Comparison of ENCODE assay signal across 7 cellular contexts in genomic region chr1:167121375-167122120, GRCh38. TPM values are rescaled to one million over a fixed set of nuclear protein-coding genes. Genes with fewer than 3 reads are reported as not detected.
DNase-seq lines count a peak whose midpoint lies in the region; ATAC-seq, FAIRE-seq and TF ChIP-seq lines count a peak whose summit lies in the region.

No MANE protein-coding gene starts in this region.

- H3K23me2 ChIP-seq in H1 (ENCODE audit: low read depth, low read length), result peaks cover 7% of the 10 kb centered on the region

- peak overlapping the region; percentile 32 for H3K4ac ChIP-seq in H1 (replicated peaks; ENCODE audit: insufficient read length, low read depth, low read length)

- peak overlapping the region; percentile 84; the same call in 1 of the 2 replicates for H2BK5ac ChIP-seq in H1 (ENCODE audit: low read depth, low read length)

- intact Hi-C loops in stomach (cut with DNase I; ENCODE audit: low total_unique reads), result no loop called here

- peak overlapping the region; percentile 70 for H3K4me3 Mint-ChIP-seq in activated CD4-positive, alpha-beta T cell treated with anti-CD3 and anti-CD28 coated beads, Interleukin-2, amount 10 ng/mL, durations not matched to agents 7 days and 5 days
- H3K4me3 Mint-ChIP-seq in mesothelial cell of epicardium, result peak overlapping the region; percentile 71

- H2AFZ ChIP-seq in H1 (ENCODE audit: low read length), result peak overlapping the region; percentile 95

- no peak overlapping the region for H3K56ac ChIP-seq in H1 (replicated peaks; ENCODE audit: insufficient read length, low read depth, low read length)

- H3K14ac ChIP-seq in H1 (ENCODE audit: insufficient read length), result no peak overlapping the region

- no peaks in the 10 kb centered on the region for H3K36me3 Mint-ChIP-seq in activated CD4-positive, alpha-beta T cell treated with anti-CD3 and anti-CD28 coated beads, Interleukin-2, amount 10 ng/mL, durations not matched to agents 7 days and 5 days (ENCODE audit: low read depth)
- H3K36me3 Mint-ChIP-seq in mesothelial cell of epicardium, result no peaks in the 10 kb centered on the region

- H3K4me1 Mint-ChIP-seq in activated CD4-positive, alpha-beta T cell treated with anti-CD3 and anti-CD28 coated beads, Interleukin-2, amount 10 ng/mL, durations not matched to agents 7 days and 5 days, result peaks cover 9% of the 10 kb centered on the region
- H3K4me1 Mint-ChIP-seq in mesothelial cell of epicardium, result peaks cover 30% of the 10 kb centered on the region

- no peaks in the 10 kb centered on the region for H3K79me1 ChIP-seq in H1 (ENCODE audit: low read depth, low read length)

- peak overlapping the region in 2 of 4 experiments; percentile 35 to 40; a peak in 2 of 7 replicates for H3K9ac ChIP-seq in H1 (replicated peaks in 1 of 4; ENCODE audit: extremely low read depth in 1 of 4, low read depth in 3 of 4, low read length in 3 of 4)

- no peak overlapping the region for H3K23ac ChIP-seq in H1 (ENCODE audit: insufficient read length)

- H3K27ac ChIP-seq in H1 (ENCODE audit: low read depth, low read length) (no peak overlapping the region), stomach (peak overlapping the region; percentile 53 to 73 (median 62))

- TF ChIP-seq CTCF in H1 (IDR thresholded peaks at IDR 0.05; ENCODE audit: control extremely low read depth in 1 of 3, insufficient read depth in 1 of 3, low read depth in 1 of 3, low read length in 3 of 3) (no peak), mesothelial cell of epicardium (IDR thresholded peaks at IDR 0.05; ENCODE audit: unreplicated experiment) (no peak), stomach (IDR thresholded peaks at IDR 0.05) (no peak)

- peak overlapping the region; percentile 79 to 81 for H3K4me2 ChIP-seq in H1 (ENCODE audit: insufficient read depth in 1 of 2, low read depth in 2 of 2, low read length in 2 of 2)

- H3K4me1 ChIP-seq in H1 (replicated peaks in 1 of 4; ENCODE audit: control insufficient read depth in 3 of 4, insufficient read depth in 4 of 4, low read length in 3 of 4), result peaks cover 0 to 11% (median 3%) of the 10 kb centered on the region in 4 experiments; a peak in 5 of 7 replicates
- H3K4me1 ChIP-seq in stomach, result peaks cover 9 to 13% (median 10%) of the 10 kb centered on the region in 4 donors

- H2BK20ac ChIP-seq in H1 (ENCODE audit: low read length), result peak overlapping the region; percentile 73

- POLR2A ChIA-PET in activated CD4-positive, alpha-beta T cell treated with anti-CD3 and anti-CD28 coated beads, Interleukin-2, amount 10 ng/mL, durations not matched to agents 7 days and 5 days (lab: Charles Lee), result no interaction called here
- POLR2A ChIA-PET in H1 (lab: Charles Lee; ENCODE audit: partially characterized antibody), result interaction anchor here (0.6 to 2.1 kb wide), 7 partner anchors 12 to 99 kb away, joined by 3 to 9 read pairs (median 4); partner anchors contain the start of genes POU2F1 and STYXL2

- H2BK12ac ChIP-seq in H1 (ENCODE audit: low read depth, low read length), result peak overlapping the region; percentile 91; the same call in 1 of the 2 replicates

- H3K27me3 ChIP-seq in H1 (replicated peaks in 1 of 4; ENCODE audit: control insufficient read depth in 3 of 4, extremely low read depth in 1 of 4, insufficient read depth in 3 of 4, low read length in 3 of 4) (no peaks in the 10 kb centered on the region; a peak in 2 of 7 replicates), stomach (peaks cover 0 to 20% (median 0%) of the 10 kb centered on the region in 3 donors)

- no peak for TF ChIP-seq EP300 in Ishikawa (IDR thresholded peaks at IDR 0.05; ENCODE audit: borderline replicate concordance)
- no peak for TF ChIP-seq EP300 in H1 (IDR thresholded peaks at IDR 0.05; ENCODE audit: borderline replicate concordance in 1 of 2, low read depth in 2 of 2, low read length in 2 of 2)
- no peak for TF ChIP-seq EP300 in stomach (IDR thresholded peaks at IDR 0.05)

- H4K8ac ChIP-seq in H1 (ENCODE audit: extremely low read depth, insufficient read depth, low read length), result peak overlapping the region; percentile 84; the same call in 1 of the 2 replicates

- no peak for FAIRE-seq in H1 (lab: Jason Lieb, UNC)

- peaks cover 1% of the 10 kb centered on the region for H3K27me3 Mint-ChIP-seq in activated CD4-positive, alpha-beta T cell treated with anti-CD3 and anti-CD28 coated beads, Interleukin-2, amount 10 ng/mL, durations not matched to agents 7 days and 5 days
- H3K27me3 Mint-ChIP-seq in mesothelial cell of epicardium (ENCODE audit: low read depth), result peaks cover 6% of the 10 kb centered on the region

- H3K9me3 Mint-ChIP-seq in activated CD4-positive, alpha-beta T cell treated with anti-CD3 and anti-CD28 coated beads, Interleukin-2, amount 10 ng/mL, durations not matched to agents 7 days and 5 days, result no peaks in the 10 kb centered on the region
- no peaks in the 10 kb centered on the region for H3K9me3 Mint-ChIP-seq in mesothelial cell of epicardium

- H3K27ac Mint-ChIP-seq in activated CD4-positive, alpha-beta T cell treated with anti-CD3 and anti-CD28 coated beads, Interleukin-2, amount 10 ng/mL, durations not matched to agents 7 days and 5 days, result peak overlapping the region; percentile 62
- peak overlapping the region; percentile 83 for H3K27ac Mint-ChIP-seq in mesothelial cell of epicardium

- H3K79me2 ChIP-seq in H1 (ENCODE audit: control insufficient read depth in 1 of 2, insufficient read depth in 2 of 2, low read length in 2 of 2), result no peaks in the 10 kb centered on the region

- peak overlapping the region; percentile 39 to 64 (median 56) for H3K4me3 ChIP-seq in H1 (ENCODE audit: extremely low read depth in 1 of 4, insufficient read depth in 2 of 4, low read depth in 3 of 4, low read length in 4 of 4)
- H3K4me3 ChIP-seq in stomach, result peak overlapping the region; percentile 35 to 49 (median 44)

- no peaks in the 10 kb centered on the region for H4K20me1 ChIP-seq in H1 (replicated peaks in 1 of 2; ENCODE audit: control insufficient read depth in 1 of 2, insufficient read depth in 2 of 2, low read length in 2 of 2)

- no peak overlapping the region; the same call in 1 of the 2 replicates for H2AK5ac ChIP-seq in H1 (ENCODE audit: low read depth, low read length)

- peak overlapping the region; percentile 90 for H4K91ac ChIP-seq in H1 (replicated peaks; ENCODE audit: insufficient read length, low read length)

- WGBS in H1 (ENCODE audit: extremely low coverage in 1 of 2, insufficient coverage in 1 of 2, insufficient read length in 1 of 2, insufficient replicate concordance in 2 of 2, low coverage in 1 of 2, low lambda C conversion rate in 2 of 2, missing lambda C conversion rate in 1 of 2), 2 experiments, result 12% methylated on average over 46 of the region's 47 CpGs; no CpG with 5 or more reads in 1 of the 2 experiments
- 6 to 14% (median 9%) methylated on average over 17 to 47 of the region's 47 CpGs for WGBS in stomach, 5 donors

- CTCF ChIA-PET in activated CD4-positive, alpha-beta T cell treated with anti-CD3 and anti-CD28 coated beads, Interleukin-2, amount 10 ng/mL, durations not matched to agents 7 days and 5 days (lab: Charles Lee), result interaction anchor here (0.7 to 2.6 kb wide), 4 partner anchors 54 to 211 kb away, joined by 3 to 13 read pairs (median 4); partner anchors contain the start of gene POU2F1
- CTCF ChIA-PET in H1 (lab: Charles Lee; ENCODE audit: partially characterized antibody), result interaction anchor here (0.8 to 8.0 kb wide), 14 partner anchors 12 to 320 kb away, joined by 3 to 81 read pairs (median 4); partner anchors contain the start of gene STYXL2

- no peak for ATAC-seq in HG02588 (IDR thresholded peaks at IDR 0.05; ENCODE audit: unreplicated experiment)

- H2BK120ac ChIP-seq in H1 (replicated peaks; ENCODE audit: low read depth, low read length), result peak overlapping the region; percentile 79

- no peaks in the 10 kb centered on the region for H3K9me3 ChIP-seq in H1 (ENCODE audit: insufficient read depth in 2 of 2, low read depth in 1 of 2, low read length in 1 of 2)
- no peaks in the 10 kb centered on the region for H3K9me3 ChIP-seq in stomach

- H3K36me3 ChIP-seq in H1 (ENCODE audit: control insufficient read depth in 2 of 4, insufficient read depth in 4 of 4, low read length in 3 of 4) (no peaks in the 10 kb centered on the region), stomach (no peaks in the 10 kb centered on the region)

- TF ChIP-seq POLR2A in H1 (IDR thresholded peaks at IDR 0.05; ENCODE audit: control extremely low read depth in 1 of 2, low read depth in 2 of 2, low read length in 2 of 2), result peak in 1 of 2 experiments; percentile 36; a peak in 1 of 3 replicates
- no peak for TF ChIP-seq POLR2A in stomach (IDR thresholded peaks at IDR 0.05)

- DNase-seq in activated CD4-positive, alpha-beta T cell treated with anti-CD3 and anti-CD28 coated beads, Interleukin-2, amount 10 ng/mL, durations not matched to agents 7 days and 5 days, result peak; percentile 18
- DNase-seq in H1 (ENCODE audit: low read depth in 1 of 2, low spot score in 2 of 2) (peak in 1 of 2 experiments; percentile 80), mesothelial cell of epicardium (ENCODE audit: low spot score in 2 of 2, unreplicated experiment in 2 of 2) (peak; percentile 36 to 66), stomach (peak; percentile 83), amniotic stem cell (lab: John Stamatoyannopoulos, UW) (no peak)

- no peak overlapping the region for H4K5ac ChIP-seq in H1 (ENCODE audit: insufficient read length, low read depth, low read length)

- no peak for TF ChIP-seq RAD21 in Ishikawa (IDR thresholded peaks at IDR 0.05; ENCODE audit: low read depth)
- TF ChIP-seq RAD21 in H1 (IDR thresholded peaks at IDR 0.05 in 1 of 2, conservative IDR thresholded peaks at IDR 0.05 in 1 of 2; ENCODE audit: low read depth in 2 of 2, low read length in 2 of 2), result no peak

- H3K18ac ChIP-seq in H1 (ENCODE audit: extremely low read depth, low read length), result peak overlapping the region; percentile 89

- H2BK15ac ChIP-seq in H1 (ENCODE audit: low read length), result peak overlapping the region; percentile 73; the same call in 1 of the 2 replicates

RNA-seq across cellular contexts. Expression of gene STYXL2, which starts 27.7 kb away (rescaled TPM):
- total RNA-seq in activated CD4-positive, alpha-beta T cell treated with anti-CD3 and anti-CD28 coated beads, Interleukin-2, amount 10 ng/mL, durations not matched to agents 7 days and 5 days, result not detected
- total RNA-seq in H1 (2021; fragmentation: NEBNext Ultra II Directional; extraction: Animal tissue kit (Norgen Biotek cat#: 25700)), result 0.22 and 0.34 TPM in 2 replicates
- 0.09 and 0.14 TPM in 2 replicates for polyA plus RNA-seq in H1 (2011; rRNA removed)
- 0.18 TPM for polyA plus RNA-seq in H1 (2011; cell fraction: cytosol; rRNA removed)
- 0.26 TPM for polyA plus RNA-seq in H1 (2011; cell fraction: nucleus; rRNA removed)
- 0.37 to 0.55 TPM (median 0.52 TPM) in 4 replicates for polyA plus RNA-seq in H1 (2012, experiment 1 of 2)
- polyA plus RNA-seq in H1 (2012, experiment 2 of 2), result 0.04 TPM
- polyA plus RNA-seq in H1 (2013, experiment 1 of 2), result 0.10 TPM
- polyA plus RNA-seq in H1 (2013, experiment 2 of 2), result 0.11 TPM
- polyA minus RNA-seq in H1 (2011; rRNA and poly(A)+ RNA removed), result 0.15 and 0.47 TPM in 2 replicates
- 1.1 TPM for polyA minus RNA-seq in H1 (2011; cell fraction: cytosol; rRNA and poly(A)+ RNA removed)
- polyA minus RNA-seq in H1 (2011; cell fraction: nucleus; rRNA and poly(A)+ RNA removed), result 0.10 TPM
- total RNA-seq in mesothelial cell of epicardium, result 0.16 to 0.18 TPM in 2 of 3 replicates, not detected in the other
- total RNA-seq in stomach, result under 1 TPM in 1 of 5 donors, not detected in 4; 0.73 TPM
- not detected for polyA plus RNA-seq in stomach

RNA-seq across cellular contexts. Expression of gene GPA33, which starts 31.4 kb away (rescaled TPM):
- 1 to 10 TPM; 2.2 to 2.3 TPM for total RNA-seq in activated CD4-positive, alpha-beta T cell treated with anti-CD3 and anti-CD28 coated beads, Interleukin-2, amount 10 ng/mL, durations not matched to agents 7 days and 5 days
- total RNA-seq in H1 (2021; fragmentation: NEBNext Ultra II Directional; extraction: Animal tissue kit (Norgen Biotek cat#: 25700)), result 0.11 and 0.19 TPM in 2 replicates
- polyA plus RNA-seq in H1 (2011; rRNA removed), result 0.67 and 0.74 TPM in 2 replicates
- 0.61 TPM for polyA plus RNA-seq in H1 (2011; cell fraction: cytosol; rRNA removed)
- 1.5 TPM for polyA plus RNA-seq in H1 (2011; cell fraction: nucleus; rRNA removed)
- polyA plus RNA-seq in H1 (2012, experiment 1 of 2), result 0.29 to 0.38 TPM (median 0.34 TPM) in 4 replicates
- polyA plus RNA-seq in H1 (2012, experiment 2 of 2), result 0.35 TPM
- polyA plus RNA-seq in H1 (2013, experiment 1 of 2), result 0.22 TPM
- polyA plus RNA-seq in H1 (2013, experiment 2 of 2), result 0.28 TPM
- polyA minus RNA-seq in H1 (2011; rRNA and poly(A)+ RNA removed), result 0.28 and 0.85 TPM in 2 replicates
- polyA minus RNA-seq in H1 (2011; cell fraction: cytosol; rRNA and poly(A)+ RNA removed), result 2.0 TPM
- 0.80 TPM for polyA minus RNA-seq in H1 (2011; cell fraction: nucleus; rRNA and poly(A)+ RNA removed)
- 1.2 to 1.9 TPM (median 1.6 TPM) in 3 replicates for total RNA-seq in mesothelial cell of epicardium
- total RNA-seq in stomach, result 10 to 100 TPM in 1 of 5 donors, 1 to 10 TPM in 1, not detected in 3; 3.9 to 51.3 TPM
- under 1 TPM in 2 of 3 donors, not detected in 1; 0.03 to 0.46 TPM for polyA plus RNA-seq in stomach
